Comparison of ENCODE assay signal across 8 cellular contexts in the genomic region with DNA sequence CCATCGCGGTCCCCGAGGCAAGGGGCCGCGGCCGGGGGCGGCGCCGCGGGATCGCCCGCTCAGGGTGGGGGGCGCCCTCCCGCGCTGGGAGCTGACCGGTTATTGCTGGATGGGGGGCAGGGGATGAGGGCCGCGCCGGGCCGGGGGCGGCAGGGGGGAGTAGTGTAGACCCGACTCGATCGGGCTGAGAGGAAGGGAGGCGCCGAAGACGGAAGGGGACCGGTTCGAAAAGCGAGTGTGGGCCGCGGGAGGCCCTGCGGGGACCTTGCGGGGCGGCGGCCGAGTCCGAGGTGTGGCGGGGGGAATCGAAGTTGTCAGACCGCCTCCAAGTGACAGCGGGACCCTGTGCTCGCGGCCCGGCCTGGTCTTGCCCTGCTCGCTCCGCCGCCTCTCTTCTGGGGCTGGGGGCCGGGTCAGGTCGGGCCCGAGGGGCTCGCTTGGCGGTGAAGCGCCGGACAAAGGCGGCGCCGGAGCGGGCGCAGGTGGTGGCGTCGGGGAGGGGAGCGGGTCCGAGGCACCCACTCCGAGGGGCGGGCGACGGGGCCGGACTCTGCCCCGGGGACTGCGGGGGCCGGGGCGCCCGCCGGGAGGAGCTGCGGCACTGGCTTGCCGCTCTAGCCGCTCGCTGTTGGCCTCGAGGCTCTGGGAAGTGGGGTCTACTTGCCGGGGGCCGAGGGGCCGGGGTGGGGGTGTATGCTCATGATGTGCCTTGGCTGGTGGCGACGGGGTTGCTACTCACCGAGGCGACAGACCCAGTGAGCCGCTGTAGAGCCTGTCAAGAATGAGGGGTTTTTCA. TPM values are rescaled to one million over a fixed set of nuclear protein-coding genes. Genes with fewer than 3 reads are reported as not detected.
DNase-seq lines count a peak whose midpoint lies in the region; ATAC-seq and TF ChIP-seq lines count a peak whose summit lies in the region.

No MANE protein-coding gene starts in this region.

- peak; percentile 3 for TF ChIP-seq CTCF in GM06990 (IDR thresholded peaks at IDR 0.05; ENCODE audit: insufficient read depth, low read length, poor library complexity, severe bottlenecking)

- H3K4me1 ChIP-seq in iPS-20b (ENCODE audit: insufficient read depth, low read length) = peaks cover 54% of the 10 kb centered on the region

- peak; percentile 37 for DNase-seq in GM06990 (ENCODE audit: extremely low read depth, insufficient read length)
- DNase-seq in activated naive CD4-positive, alpha-beta T cell treated with anti-CD3 and anti-CD28 coated beads, Interleukin-2, amount 50 U/mL, for 72 hours (ENCODE audit: low spot score in 2 of 2) = no peak
- no peak for DNase-seq in mesenteric fat pad (ENCODE audit: low spot score)

- H3K4me3 ChIP-seq in GM06990 (replicated peaks; ENCODE audit: low read depth, low read length) (peak overlapping the region; percentile 78), iPS-20b (ENCODE audit: low read length) (peak overlapping the region; percentile 72)

- H3K36me3 ChIP-seq in GM06990 (ENCODE audit: control insufficient read depth, insufficient read depth, low read length) (no peaks in the 10 kb centered on the region), iPS-20b (ENCODE audit: insufficient read depth, low read depth, low read length) (0 out of 2 replicates have a peak, but pooled peaks cover 4% of the 10 kb centered on the region)

- H3K27me3 Mint-ChIP-seq in IgD-negative memory B cell = peaks cover 18% of the 10 kb centered on the region
- H3K27me3 Mint-ChIP-seq in stimulated activated memory B cell treated with anti-CD40 and anti-IgM and Interleukin-4, amounts not matched to agents 10 μg/mL and 1 μg/mL and 100 μg/mL, for 72 hours = peaks cover 35% of the 10 kb centered on the region

- H3K27me3 ChIP-seq in GM06990 (replicated peaks; ENCODE audit: control insufficient read depth, insufficient read depth, low read length) = no peaks in the 10 kb centered on the region; the same call in 1 of the 2 replicates
- peaks cover 31% of the 10 kb centered on the region for H3K27me3 ChIP-seq in iPS-20b (ENCODE audit: insufficient read depth, low read length)

- peak overlapping the region; percentile 47 to 84 (median 83) for H3K27ac Mint-ChIP-seq in IgD-negative memory B cell
- peak overlapping the region; percentile 68 to 93 for H3K27ac Mint-ChIP-seq in activated naive CD4-positive, alpha-beta T cell treated with anti-CD3 and anti-CD28 coated beads, Interleukin-2, amount 50 U/mL, for 72 hours
- no peak overlapping the region for H3K27ac Mint-ChIP-seq in stimulated activated memory B cell treated with anti-CD40 and anti-IgM and Interleukin-4, amounts not matched to agents 10 μg/mL and 1 μg/mL and 100 μg/mL, for 72 hours

- peaks cover 30 to 42% (median 35%) of the 10 kb centered on the region in 3 donors for H3K4me1 Mint-ChIP-seq in IgD-negative memory B cell
- H3K4me1 Mint-ChIP-seq in stimulated activated memory B cell treated with anti-CD40 and anti-IgM and Interleukin-4, amounts not matched to agents 10 μg/mL and 1 μg/mL and 100 μg/mL, for 72 hours = peaks cover 70% of the 10 kb centered on the region

- H3K4me3 Mint-ChIP-seq in IgD-negative memory B cell = peak overlapping the region; percentile 87 to 95 (median 93)
- H3K4me3 Mint-ChIP-seq in stimulated activated memory B cell treated with anti-CD40 and anti-IgM and Interleukin-4, amounts not matched to agents 10 μg/mL and 1 μg/mL and 100 μg/mL, for 72 hours = peak overlapping the region; percentile 88

- no peak for ATAC-seq in activated naive CD4-positive, alpha-beta T cell treated with anti-CD3 and anti-CD28 coated beads, Interleukin-2, amount 50 U/mL, for 72 hours
- peak; percentile 0 for ATAC-seq in stimulated activated memory B cell treated with anti-CD40 and anti-IgM and Interleukin-4, amounts not matched to agents 10 μg/mL and 1 μg/mL and 100 μg/mL, for 72 hours
- ATAC-seq in esophagus mucosa (no peak), HG03196 (IDR thresholded peaks at IDR 0.05; ENCODE audit: unreplicated experiment) (no peak)

- H3K9me3 ChIP-seq in iPS-20b (ENCODE audit: insufficient read depth, low read depth, low read length) = no peaks in the 10 kb centered on the region

- H3K27ac ChIP-seq in iPS-20b (ENCODE audit: low read length) = no peak overlapping the region

- peak overlapping the region; percentile 65; the same call in 1 of the 2 replicates for H3K9ac ChIP-seq in iPS-20b (ENCODE audit: low read depth, low read length)

- H3K36me3 Mint-ChIP-seq in IgD-negative memory B cell = no peaks in the 10 kb centered on the region
- H3K36me3 Mint-ChIP-seq in activated naive CD4-positive, alpha-beta T cell treated with anti-CD3 and anti-CD28 coated beads, Interleukin-2, amount 50 U/mL, for 72 hours = no peaks in the 10 kb centered on the region
- no peaks in the 10 kb centered on the region for H3K36me3 Mint-ChIP-seq in stimulated activated memory B cell treated with anti-CD40 and anti-IgM and Interleukin-4, amounts not matched to agents 10 μg/mL and 1 μg/mL and 100 μg/mL, for 72 hours

- H3K9me3 Mint-ChIP-seq in IgD-negative memory B cell = no peaks in the 10 kb centered on the region
- no peaks in the 10 kb centered on the region for H3K9me3 Mint-ChIP-seq in activated naive CD4-positive, alpha-beta T cell treated with anti-CD3 and anti-CD28 coated beads, Interleukin-2, amount 50 U/mL, for 72 hours
- no peaks in the 10 kb centered on the region for H3K9me3 Mint-ChIP-seq in stimulated activated memory B cell treated with anti-CD40 and anti-IgM and Interleukin-4, amounts not matched to agents 10 μg/mL and 1 μg/mL and 100 μg/mL, for 72 hours

RNA-seq across cellular contexts. Expression of a gene that starts 1.2 kb away (rescaled TPM):
- 2.3 TPM for polyA plus RNA-seq in IgD-negative memory B cell
- 10 to 100 TPM; 14.6 to 15.1 TPM for total RNA-seq in activated naive CD4-positive, alpha-beta T cell treated with anti-CD3 and anti-CD28 coated beads, Interleukin-2, amount 50 U/mL, for 72 hours
- 7.0 TPM for total RNA-seq in esophagus mucosa
- total RNA-seq in mesenteric fat pad = 16.2 TPM

RNA-seq across cellular contexts. Expression of a gene that starts 28.9 kb away (rescaled TPM):
- 1.8 TPM for polyA plus RNA-seq in IgD-negative memory B cell
- total RNA-seq in activated naive CD4-positive, alpha-beta T cell treated with anti-CD3 and anti-CD28 coated beads, Interleukin-2, amount 50 U/mL, for 72 hours = 1 to 10 TPM; 1.6 to 6.7 TPM
- total RNA-seq in esophagus mucosa (4.0 TPM), mesenteric fat pad (10.9 TPM)

RNA-seq across cellular contexts. Expression of a gene that starts 36.3 kb away (rescaled TPM):
- 55.5 TPM for polyA plus RNA-seq in IgD-negative memory B cell
- total RNA-seq in activated naive CD4-positive, alpha-beta T cell treated with anti-CD3 and anti-CD28 coated beads, Interleukin-2, amount 50 U/mL, for 72 hours = 10 to 100 TPM; 45.2 to 66.9 TPM
- total RNA-seq in esophagus mucosa (14.7 TPM), mesenteric fat pad (45.3 TPM)

RNA-seq across cellular contexts. Expression of a gene that starts 59.4 kb away (rescaled TPM):
- 4.6 TPM for polyA plus RNA-seq in IgD-negative memory B cell
- total RNA-seq in activated naive CD4-positive, alpha-beta T cell treated with anti-CD3 and anti-CD28 coated beads, Interleukin-2, amount 50 U/mL, for 72 hours = 10 to 100 TPM; 48.6 to 96.4 TPM
- 13.8 TPM for total RNA-seq in esophagus mucosa
- total RNA-seq in mesenteric fat pad = 16.5 TPM
